ENCODE assay signal across 25 cellular contexts in the genomic region with DNA sequence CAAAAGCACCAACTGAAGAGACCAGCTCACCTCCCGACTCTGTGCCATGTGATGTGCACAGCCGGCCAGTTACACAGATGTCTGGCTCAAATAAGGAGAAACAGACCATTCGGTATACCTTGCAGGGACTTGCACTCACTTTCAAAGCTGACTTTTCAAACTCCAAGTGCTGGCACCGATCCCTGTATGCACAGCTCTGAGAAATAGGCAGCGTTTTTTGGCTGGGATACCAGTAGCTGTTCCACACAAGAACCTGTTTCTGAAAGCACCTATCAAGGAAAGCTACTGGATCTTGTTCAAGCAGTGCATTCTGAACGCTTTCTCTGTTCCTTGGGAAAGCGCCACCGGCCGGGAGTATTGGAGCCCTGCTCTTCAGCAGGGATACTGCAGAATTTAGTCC. TPM values are rescaled to one million over a fixed set of nuclear protein-coding genes. Genes with fewer than 3 reads are reported as not detected.
DNase-seq lines count a peak whose midpoint lies in the region; ATAC-seq, FAIRE-seq and TF ChIP-seq lines count a peak whose summit lies in the region.
"Had no signal": no experiment of that assay in that cellular context is flagged by ENCODE, and none has a peak within 500 bp of the region (broad histone marks: within the 10 kb centered on the region; RNA-seq: fewer than 3 reads in every experiment).

No MANE protein-coding gene starts in this region.

- intact Hi-C loops in K562 (cut with micrococcal nuclease) (no loop called here), thyroid gland (cut with DNase I) (no loop called here), left lung (cut with DNase I) (no loop called here)

- H3K4me3 ChIP-seq in LNCaP clone FGC (ENCODE audit: low read depth, low read length) (no peak overlapping the region), K562 (no peak overlapping the region), thyroid gland (replicated peaks in 1 of 3) (no peak overlapping the region), left lung (no peak overlapping the region), MG63 (no peak overlapping the region)
- H3K4me3 ChIP-seq: A549; BLaER1 treated with 17β-estradiol and CSF1 and Interleukin-3, amounts not matched to agents 10 nM and 100 nM had no signal

- POLR2A ChIA-PET in K562 (lab: Yijun Ruan, JAX), result no interaction called here

- no peak for ATAC-seq in K562
- no peak for ATAC-seq in left lung
- ATAC-seq: A549; CD8-positive, alpha-beta T cell had no signal

- no peak overlapping the region for H3K9ac ChIP-seq in K562 (ENCODE audit: insufficient read depth in 1 of 2, low read depth in 2 of 2, low read length in 2 of 2)
- H3K9ac ChIP-seq: BLaER1 treated with 17β-estradiol and CSF1 and Interleukin-3, amounts not matched to agents 10 nM and 100 nM had no signal

- TF ChIP-seq CTCF in LNCaP clone FGC (IDR thresholded peaks at IDR 0.05; ENCODE audit: control insufficient read depth, extremely low read depth, insufficient read depth) (no peak), K562 (IDR thresholded peaks at IDR 0.05 in 2 of 3, conservative IDR thresholded peaks at IDR 0.05 in 1 of 3; ENCODE audit: insufficient read depth in 2 of 3, low read depth in 1 of 3, low read length in 3 of 3) (no peak), thyroid gland (IDR thresholded peaks at IDR 0.05) (no peak), left lung (IDR thresholded peaks at IDR 0.05) (no peak)

- H3K4me1 ChIP-seq in K562 (replicated peaks in 1 of 2; ENCODE audit: control insufficient read depth in 2 of 2, insufficient read depth in 2 of 2, low read length in 2 of 2) (peaks cover 0 to 6% of the 10 kb centered on the region in 2 experiments; a peak in 3 of 5 replicates), thyroid gland (peaks cover 0 to 6% of the 10 kb centered on the region in 2 donors), left lung (peaks cover 0 to 7% of the 10 kb centered on the region in 2 donors)
- H3K4me1 ChIP-seq: A549, Caco-2 had no signal

- TF ChIP-seq RAD21 in K562 (CRISPR knock-in tag; conservative IDR thresholded peaks at IDR 0.05 in 1 of 2, IDR thresholded peaks at IDR 0.05 in 1 of 2), result no peak

- no TSS peak for BruUV-seq in K562 (replicated peaks; lab: Mats Ljungman, UMichigan)

- WGBS in K562 (ENCODE audit: insufficient coverage, low coverage, missing lambda C conversion rate), result 0% methylated on average over 9 of the region's 9 CpGs
- 34 to 37% methylated on average over 9 of the region's 9 CpGs for WGBS in thyroid gland, 2 donors

- H2AFZ ChIP-seq in K562 (ENCODE audit: low read depth, low read length), result no peak overlapping the region

- DNase-seq in NCI-H2107 (lab: John Stamatoyannopoulos, UW), result peak; percentile 43
- DNase-seq in NCI-H2107 treated with DMSO at 0.1 percent for 48 hours (lab: John Stamatoyannopoulos, UW; ENCODE audit: unreplicated experiment), result no peak
- peak; percentile 42 for DNase-seq in LNCaP clone FGC (ENCODE audit: low read depth)
- no peak for DNase-seq in K562 (ENCODE audit: extremely low read depth in 1 of 4, low spot score in 3 of 4)
- DNase-seq in thyroid gland, result peak; percentile 75 to 80
- no peak for DNase-seq in left lung
- DNase-seq in NOMO-1 treated with DMSO at 0.1 percent for 48 hours (lab: John Stamatoyannopoulos, UW; ENCODE audit: unreplicated experiment), result no peak
- DNase-seq in MG63, result no peak
- DNase-seq: AML-193; Caco-2; Calu3; CD4-positive, alpha-beta T cell; CD8-positive, alpha-beta T cell; DMS79 treated with DMSO at 0.1 percent for 48 hours; GF-D8 had no signal

- no peaks in the 10 kb centered on the region for H3K36me3 ChIP-seq in K562 (ENCODE audit: control insufficient read depth, insufficient read depth, low read length)
- H3K36me3 ChIP-seq in thyroid gland, result no peaks in the 10 kb centered on the region
- H3K36me3 ChIP-seq in left lung, result no peaks in the 10 kb centered on the region
- no peaks in the 10 kb centered on the region for H3K36me3 ChIP-seq in MG63
- H3K36me3 ChIP-seq: BLaER1 treated with 17β-estradiol and CSF1 and Interleukin-3, amounts not matched to agents 10 nM and 100 nM had no signal

- H3K9me3 ChIP-seq in K562 (replicated peaks; ENCODE audit: control insufficient read depth, insufficient read depth, low read depth, low read length), result no peaks in the 10 kb centered on the region
- no peaks in the 10 kb centered on the region for H3K9me3 ChIP-seq in thyroid gland
- no peaks in the 10 kb centered on the region for H3K9me3 ChIP-seq in left lung
- no peaks in the 10 kb centered on the region for H3K9me3 ChIP-seq in MG63
- H3K9me3 ChIP-seq: A549; BLaER1 treated with 17β-estradiol and CSF1 and Interleukin-3, amounts not matched to agents 10 nM and 100 nM; Caco-2 had no signal

- no peaks in the 10 kb centered on the region for H3K79me2 ChIP-seq in K562 (ENCODE audit: control insufficient read depth, insufficient read depth, low read length)

- H3K9me1 ChIP-seq in K562 (ENCODE audit: control insufficient read depth, insufficient read depth, low read length), result no peaks in the 10 kb centered on the region

- H3K4me2 ChIP-seq in K562 (ENCODE audit: insufficient read depth, low read length), result peak overlapping the region; percentile 8; the same call in 1 of the 2 replicates
- H3K4me2 ChIP-seq: A549; BLaER1 treated with 17β-estradiol and CSF1 and Interleukin-3, amounts not matched to agents 10 nM and 100 nM had no signal

- in situ Hi-C loops in K562 (cut with MboI), result no loop called here

- no peaks in the 10 kb centered on the region for H4K20me1 ChIP-seq in K562 (replicated peaks; ENCODE audit: control insufficient read depth, insufficient read depth, low read length)

- CTCF ChIA-PET in K562 (lab: Yijun Ruan, JAX; ENCODE audit: low intra/inter-chr PET ratio), result no interaction called here

- H3K27me3 ChIP-seq in K562 (ENCODE audit: control insufficient read depth in 2 of 2, insufficient read depth in 2 of 2, low read length in 2 of 2) (peaks cover 16 to 37% of the 10 kb centered on the region in 2 experiments), thyroid gland (peaks cover 5% of the 10 kb centered on the region), left lung (peaks cover 22 to 90% of the 10 kb centered on the region in 2 donors), MG63 (peaks cover 74% of the 10 kb centered on the region)

- no peak for TF ChIP-seq EP300 in K562 (IDR thresholded peaks at IDR 0.05; ENCODE audit: low read length)

- TF ChIP-seq POLR2A in K562 (conservative IDR thresholded peaks at IDR 0.05) (no peak), thyroid gland (IDR thresholded peaks at IDR 0.05) (no peak)

- no peak overlapping the region for H3K27ac ChIP-seq in K562 (ENCODE audit: extremely low read depth, low read depth, low read length)
- no peak overlapping the region for H3K27ac ChIP-seq in thyroid gland
- no peak overlapping the region for H3K27ac ChIP-seq in left lung
- H3K27ac ChIP-seq: 22Rv1; A549; BLaER1 treated with 17β-estradiol and CSF1 and Interleukin-3, amounts not matched to agents 10 nM and 100 nM; C4-2B had no signal

- FAIRE-seq in K562 (lab: Jason Lieb, UNC), result no peak
- FAIRE-seq: A549, D721Med, G401.6, GM12891, GM19239 had no signal

TF ChIP-seq in K562, 482 proteins besides CTCF, POLR2A, EP300 and RAD21:
- TF ChIP-seq ATF7 (IDR thresholded peaks at IDR 0.05), result no peak
- no peak for TF ChIP-seq NEUROD1 (IDR thresholded peaks at IDR 0.05; ENCODE audit: borderline replicate concordance, low read depth, low read length, partially characterized antibody)
- no peak for TF ChIP-seq RBBP5 (IDR thresholded peaks at IDR 0.05; ENCODE audit: borderline replicate concordance, insufficient read depth, low read length, poor library complexity, severe bottlenecking)
- TF ChIP-seq ZBTB7A (IDR thresholded peaks at IDR 0.05; ENCODE audit: borderline replicate concordance, control insufficient read depth, low read depth, low read length), result no peak
- TF ChIP-seq CREB5 (CRISPR knock-in tag; IDR thresholded peaks at IDR 0.05), result no peak

RNA-seq across cellular contexts. Expression of gene PABPC3, which starts 53.8 kb away (rescaled TPM):
- total RNA-seq in K562 (2011; cell fraction: chromatin; rRNA removed; ENCODE audit: low replicate concordance), result 0.46 TPM in 1 of 2 replicates, not detected in the other
- not detected in 2 replicates for total RNA-seq in K562 (2011; cell fraction: nucleolus; rRNA removed)
- 0.15 TPM in 1 of 2 replicates, not detected in the other for total RNA-seq in K562 (2011; cell fraction: nucleoplasm; rRNA removed)
- total RNA-seq in K562 (2014; rRNA removed), result 0.04 and 0.05 TPM in 2 replicates
- 0.25 and 0.26 TPM in 2 replicates for total RNA-seq in K562 (2014; rRNA removed; fragmentation: Illumina TruSeq; extraction: Trizol)
- 0.07 and 0.08 TPM in 2 replicates for total RNA-seq in K562 (2015; rRNA removed; fragmentation: Illumina TruSeq; extraction: Trizol)
- total RNA-seq in K562 (2021), result 0.18 and 0.29 TPM in 2 replicates
- polyA plus RNA-seq in K562 (2011; rRNA removed), result 0.41 and 0.49 TPM in 2 replicates
- 0.10 and 0.13 TPM in 2 replicates for polyA plus RNA-seq in K562 (2011; cell fraction: cytosol; rRNA removed)
- 0.03 and 0.10 TPM in 2 replicates for polyA plus RNA-seq in K562 (2011; cell fraction: nucleus; rRNA removed)
- polyA plus RNA-seq in K562 (2012), result 0.42 and 0.51 TPM in 2 replicates
- polyA plus RNA-seq in K562 (2014; fragmentation: Illumina TruSeq; extraction: Trizol), result 0.64 and 0.80 TPM in 2 replicates
- under 1 TPM; 0.18 to 0.32 TPM for polyA plus RNA-seq in K562 (2014; fragmentation: Nextera tagmentation; extraction: Ambion mirVana)
- polyA plus RNA-seq in K562 (2014; rRNA removed), result 0.12 and 0.20 TPM in 2 replicates
- polyA minus RNA-seq in K562 (2011; rRNA and poly(A)+ RNA removed), result 0.49 and 0.63 TPM in 2 replicates
- not detected in 2 replicates for polyA minus RNA-seq in K562 (2011; cell fraction: cytosol; rRNA and poly(A)+ RNA removed)
- polyA minus RNA-seq in K562 (2011; cell fraction: nucleus; rRNA and poly(A)+ RNA removed), result not detected in 2 replicates
- total RNA-seq in thyroid gland, result under 1 TPM in 1 of 4 donors, not detected in 3; 0.13 TPM
- under 1 TPM; 0.13 to 0.17 TPM for total RNA-seq in left lung
- 0.63 and 4.9 TPM in 2 replicates for total RNA-seq in MG63 (2014; rRNA removed; shearing (Covaris generic); ENCODE audit: low replicate concordance)
- total RNA-seq: A172 had no signal
- polyA plus RNA-seq: BJ had no signal

Comparison
In these comparisons a context has a peak if more than half of its experiments do, and no peak if none do; other contexts are left out.
1. DNase-seq: peak in NCI-H2107 (single experiment), LNCaP clone FGC (single experiment) and thyroid gland (2 of 2); none in NCI-H2107 treated with DMSO at 0.1 percent for 48 hours (single experiment), K562 (0 of 4), left lung (0 of 2), NOMO-1 treated with DMSO at 0.1 percent for 48 hours (single experiment) and MG63 (single experiment).